Comparison of ENCODE assay signal across 8 cellular contexts in the genomic region with DNA sequence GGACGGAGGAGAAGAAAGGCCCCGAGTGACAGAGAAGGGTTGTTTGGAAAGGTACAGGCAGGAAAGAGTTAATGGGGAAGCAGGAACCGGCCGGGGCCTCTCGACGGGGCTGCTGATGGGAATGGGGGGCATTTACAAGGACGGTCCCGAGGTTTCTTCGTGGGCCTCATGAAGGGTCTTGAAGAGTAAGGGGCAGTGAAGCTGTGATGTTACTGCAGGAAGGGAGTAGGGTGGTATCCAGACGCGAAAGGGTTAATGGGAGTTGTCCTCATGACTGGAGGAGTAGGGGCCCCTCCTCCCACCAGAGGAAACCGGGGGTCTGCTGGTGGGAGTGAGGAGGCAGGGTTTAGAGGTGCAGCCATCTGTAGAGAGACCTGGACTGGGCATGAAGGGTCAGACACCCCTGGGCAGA. TPM values are rescaled to one million over a fixed set of nuclear protein-coding genes. Genes with fewer than 3 reads are reported as not detected.
DNase-seq lines count a peak whose midpoint lies in the region; ATAC-seq lines count a peak whose summit lies in the region.

No MANE protein-coding gene starts in this region.

- DNase-seq in Ammon's horn (ENCODE audit: low spot score): peak; percentile 42
- DNase-seq in MG63: no peak
- DNase-seq in effector memory CD4-positive, alpha-beta T cell: no peak
- DNase-seq in naive thymus-derived CD8-positive, alpha-beta T cell: no peak
- no peak for DNase-seq in NCI-H2029 (lab: John Stamatoyannopoulos, UW)
- DNase-seq in activated CD4-positive, alpha-beta T cell treated with anti-CD3 and anti-CD28 coated beads for 4 hours: no peak
- DNase-seq in COR-L47 (lab: John Stamatoyannopoulos, UW): no peak

- no peaks in the 10 kb centered on the region for H3K27me3 ChIP-seq in MG63
- no peaks in the 10 kb centered on the region for H3K27me3 ChIP-seq in effector memory CD4-positive, alpha-beta T cell (replicated peaks; ENCODE audit: control insufficient read depth, insufficient read depth, low read length, poor library complexity, severe bottlenecking)

- peaks cover 0 to 26% (median 0%) of the 10 kb centered on the region in 3 donors for H3K36me3 Mint-ChIP-seq in naive thymus-derived CD8-positive, alpha-beta T cell

- peak overlapping the region; percentile 93 to 98 (median 96) for H3K27ac Mint-ChIP-seq in naive thymus-derived CD8-positive, alpha-beta T cell

- no peak for ATAC-seq in naive thymus-derived CD8-positive, alpha-beta T cell
- no peak for ATAC-seq in HG03457 (IDR thresholded peaks at IDR 0.05; ENCODE audit: unreplicated experiment)

- no peaks in the 10 kb centered on the region for H3K9me3 ChIP-seq in MG63
- H3K9me3 ChIP-seq in effector memory CD4-positive, alpha-beta T cell (ENCODE audit: control insufficient read depth, low read length): no peaks in the 10 kb centered on the region

- H3K4me3 Mint-ChIP-seq in naive thymus-derived CD8-positive, alpha-beta T cell: peak overlapping the region; percentile 95 to 99 (median 98)

- H3K36me3 ChIP-seq in MG63: peaks cover 15% of the 10 kb centered on the region
- peaks cover 11% of the 10 kb centered on the region for H3K36me3 ChIP-seq in effector memory CD4-positive, alpha-beta T cell (ENCODE audit: control insufficient read depth, insufficient read depth, low read length)

- H3K27ac ChIP-seq in effector memory CD4-positive, alpha-beta T cell (ENCODE audit: insufficient read depth, low read length, poor library complexity, severe bottlenecking): peak overlapping the region; percentile 72

- H3K4me3 ChIP-seq in MG63: peak overlapping the region; percentile 72
- peak overlapping the region; percentile 82 for H3K4me3 ChIP-seq in effector memory CD4-positive, alpha-beta T cell (ENCODE audit: insufficient read depth, low read depth, low read length, poor library complexity, severe bottlenecking)

- H3K9me3 Mint-ChIP-seq in naive thymus-derived CD8-positive, alpha-beta T cell: no peaks in the 10 kb centered on the region

- peaks cover 14% of the 10 kb centered on the region for H3K4me1 ChIP-seq in effector memory CD4-positive, alpha-beta T cell (ENCODE audit: control insufficient read depth, insufficient read depth, low read length, poor library complexity, severe bottlenecking)

- POLR2A ChIA-PET in naive thymus-derived CD8-positive, alpha-beta T cell (lab: Charles Lee): interaction anchor here (0.6 to 1.5 kb wide), 7 partner anchors 16 to 418 kb away, joined by 3 to 17 read pairs (median 4); a partner anchor contains a TSS

- peaks cover 22 to 54% (median 47%) of the 10 kb centered on the region in 4 donors for H3K4me1 Mint-ChIP-seq in naive thymus-derived CD8-positive, alpha-beta T cell

- peaks cover 0 to 5% (median 0%) of the 10 kb centered on the region in 5 donors for H3K27me3 Mint-ChIP-seq in naive thymus-derived CD8-positive, alpha-beta T cell

RNA-seq across cellular contexts. Expression of a gene that starts 0.5 kb away (rescaled TPM):
- 16.9 and 25.8 TPM in 2 replicates for total RNA-seq in MG63 (2014; rRNA removed; shearing (Covaris generic); ENCODE audit: low replicate concordance)
- total RNA-seq in naive thymus-derived CD8-positive, alpha-beta T cell: 10 to 100 TPM; 44.4 to 45.3 TPM
- polyA plus RNA-seq in naive thymus-derived CD8-positive, alpha-beta T cell: 10 to 100 TPM; 27.9 to 47.4 (median 40.4) TPM

RNA-seq across cellular contexts. Expression of a gene that starts 34.3 kb away (rescaled TPM):
- total RNA-seq in MG63 (2014; rRNA removed; shearing (Covaris generic); ENCODE audit: low replicate concordance): not detected in 2 replicates
- under 1 TPM in 1 of 2 experiments, not detected in 1; 0.30 TPM for total RNA-seq in naive thymus-derived CD8-positive, alpha-beta T cell
- not detected for polyA plus RNA-seq in naive thymus-derived CD8-positive, alpha-beta T cell

RNA-seq across cellular contexts. Expression of a gene that starts 39.7 kb away (rescaled TPM):
- 162 and 248 TPM in 2 replicates for total RNA-seq in MG63 (2014; rRNA removed; shearing (Covaris generic); ENCODE audit: low replicate concordance)
- total RNA-seq in naive thymus-derived CD8-positive, alpha-beta T cell: 1 to 10 TPM; 8.0 to 8.5 TPM
- polyA plus RNA-seq in naive thymus-derived CD8-positive, alpha-beta T cell: 1 to 10 TPM in 2 of 3 donors, under 1 TPM in 1; 0.40 to 1.5 (median 1.4) TPM

RNA-seq across cellular contexts. Expression of a gene that starts 54.8 kb away (rescaled TPM):
- total RNA-seq in MG63 (2014; rRNA removed; shearing (Covaris generic); ENCODE audit: low replicate concordance): 56.1 and 68.2 TPM in 2 replicates
- total RNA-seq in naive thymus-derived CD8-positive, alpha-beta T cell: 10 to 100 TPM; 82.8 to 83.6 TPM
- polyA plus RNA-seq in naive thymus-derived CD8-positive, alpha-beta T cell: under 1 TPM; 0.29 to 0.84 (median 0.67) TPM

Comparison
In these comparisons a context has a peak if more than half of its experiments do, and no peak if none do; other contexts are left out.
1. RNA of a gene that starts 39.7 kb away (total RNA-seq): 162 to 248 TPM in MG63; 8.0 to 8.5 TPM in naive thymus-derived CD8-positive, alpha-beta T cell; every median in the first group is over 10 times any median in the second.